Comparison of ENCODE assay signal across 11 cellular contexts in genomic region chr4:8320386-8320750, GRCh38. TPM values are rescaled to one million over a fixed set of nuclear protein-coding genes. Genes with fewer than 3 reads are reported as not detected.
DNase-seq lines count a peak whose midpoint lies in the region; ATAC-seq, FAIRE-seq and TF ChIP-seq lines count a peak whose summit lies in the region.
"Had no signal": no experiment of that assay in that cellular context is flagged by ENCODE, and none has a peak within 500 bp of the region (broad histone marks: within the 10 kb centered on the region; RNA-seq: fewer than 3 reads in every experiment).

No MANE protein-coding gene starts in this region.

- peak overlapping the region; percentile 54; the same call in 1 of the 2 replicates for H2BK15ac ChIP-seq in H1 (ENCODE audit: low read length)

- no peak for DNase-seq in Right ventricle myocardium inferior (ENCODE audit: missing footprints)
- DNase-seq in cardiac septum (ENCODE audit: low spot score), result no peak
- DNase-seq in H1 (ENCODE audit: low read depth in 1 of 2, low spot score in 2 of 2), result peak in 1 of 2 experiments; percentile 67
- DNase-seq in lower lobe of right lung, result no peak
- no peak for DNase-seq in 8988T
- DNase-seq: activated T-cell treated with anti-CD3 and anti-CD28 coated beads, Interleukin-2, amount 50 U/mL, for 4 hours; retina; T-helper 17 cell had no signal

- H4K8ac ChIP-seq in H1 (ENCODE audit: extremely low read depth, insufficient read depth, low read length), result no peak overlapping the region

- TF ChIP-seq POLR2A in H1 (IDR thresholded peaks at IDR 0.05; ENCODE audit: control extremely low read depth in 1 of 2, low read depth in 2 of 2, low read length in 2 of 2), result no peak

- H3K4ac ChIP-seq in H1 (replicated peaks; ENCODE audit: insufficient read length, low read depth, low read length), result no peak overlapping the region

- no peak overlapping the region for H3K18ac ChIP-seq in H1 (ENCODE audit: extremely low read depth, low read length)

- H3K4me3 ChIP-seq in H1 (ENCODE audit: extremely low read depth in 1 of 4, insufficient read depth in 2 of 4, low read depth in 3 of 4, low read length in 4 of 4), result no peak overlapping the region
- H3K4me3 ChIP-seq in lower lobe of right lung, result no peak overlapping the region

- no peak overlapping the region for H2AK5ac ChIP-seq in H1 (ENCODE audit: low read depth, low read length)

- H3K4me2 ChIP-seq in H1 (ENCODE audit: insufficient read depth in 1 of 2, low read depth in 2 of 2, low read length in 2 of 2), result no peak overlapping the region

- no peaks in the 10 kb centered on the region for H3K27me3 ChIP-seq in H1 (replicated peaks in 1 of 4; ENCODE audit: control insufficient read depth in 3 of 4, extremely low read depth in 1 of 4, insufficient read depth in 3 of 4, low read length in 3 of 4)
- no peaks in the 10 kb centered on the region for H3K27me3 ChIP-seq in lower lobe of right lung (ENCODE audit: low read depth)

- intact Hi-C loops in Right ventricle myocardium inferior (cut with DNase I), result loop anchor here (2.0 kb wide), 1 partner anchor 82 kb away; no protein-coding TSS in a partner anchor
- intact Hi-C loops in cardiac septum (cut with DNase I), result loop anchor here (2.0 kb wide), 1 partner anchor 74 kb away; no protein-coding TSS in a partner anchor
- intact Hi-C loops in lower lobe of right lung (cut with DNase I), result no loop called here

- no peak overlapping the region for H3K9ac ChIP-seq in H1 (replicated peaks in 1 of 4; ENCODE audit: extremely low read depth in 1 of 4, low read depth in 3 of 4, low read length in 3 of 4)

- no peak overlapping the region for H3K23ac ChIP-seq in H1 (ENCODE audit: insufficient read length)

- ATAC-seq in Right ventricle myocardium inferior (peak; percentile 26), lower lobe of right lung (no peak), GM21723 (IDR thresholded peaks at IDR 0.05; ENCODE audit: unreplicated experiment) (no peak), GM18868 (IDR thresholded peaks at IDR 0.05; ENCODE audit: unreplicated experiment) (no peak), HG03280 (IDR thresholded peaks at IDR 0.05; ENCODE audit: unreplicated experiment) (no peak)
- ATAC-seq: activated T-cell treated with anti-CD3 and anti-CD28 coated beads, Interleukin-2, amount 50 U/mL, for 4 hours; T-helper 17 cell had no signal

- no peak overlapping the region for H3K27ac ChIP-seq in H1 (ENCODE audit: low read depth, low read length)
- H3K27ac ChIP-seq in lower lobe of right lung, result peak overlapping the region; percentile 18

- H3K36me3 ChIP-seq in H1 (ENCODE audit: control insufficient read depth in 2 of 4, insufficient read depth in 4 of 4, low read length in 3 of 4), result no peaks in the 10 kb centered on the region
- no peaks in the 10 kb centered on the region for H3K36me3 ChIP-seq in lower lobe of right lung

- H3K14ac ChIP-seq in H1 (ENCODE audit: insufficient read length), result no peak overlapping the region

- POLR2A ChIA-PET in H1 (lab: Charles Lee; ENCODE audit: partially characterized antibody), result interaction anchor here (0.6 to 1.0 kb wide), 2 partner anchors 76 to 368 kb away, joined by 3 read pairs; no protein-coding TSS in a partner anchor

- no peaks in the 10 kb centered on the region for H3K79me2 ChIP-seq in H1 (ENCODE audit: control insufficient read depth in 1 of 2, insufficient read depth in 2 of 2, low read length in 2 of 2)

- peaks cover 0 to 16% (median 11%) of the 10 kb centered on the region in 4 experiments; a peak in 6 of 7 replicates for H3K4me1 ChIP-seq in H1 (replicated peaks in 1 of 4; ENCODE audit: control insufficient read depth in 3 of 4, insufficient read depth in 4 of 4, low read length in 3 of 4)
- peaks cover 21% of the 10 kb centered on the region for H3K4me1 ChIP-seq in lower lobe of right lung

- H3K79me1 ChIP-seq in H1 (ENCODE audit: low read depth, low read length), result no peaks in the 10 kb centered on the region

- TF ChIP-seq EP300 in H1 (IDR thresholded peaks at IDR 0.05; ENCODE audit: borderline replicate concordance in 1 of 2, low read depth in 2 of 2, low read length in 2 of 2), result no peak

- 59% methylated on average over 2 of the region's 2 CpGs; no CpG with 5 or more reads in 1 of the 2 experiments for WGBS in H1 (ENCODE audit: extremely low coverage in 1 of 2, insufficient coverage in 1 of 2, insufficient read length in 1 of 2, insufficient replicate concordance in 2 of 2, low coverage in 1 of 2, low lambda C conversion rate in 2 of 2, missing lambda C conversion rate in 1 of 2), 2 experiments

- peak in 2 of 3 experiments; percentile 83 to 86; a peak in 3 of 4 replicates for TF ChIP-seq CTCF in H1 (IDR thresholded peaks at IDR 0.05; ENCODE audit: control extremely low read depth in 1 of 3, insufficient read depth in 1 of 3, low read depth in 1 of 3, low read length in 3 of 3)
- TF ChIP-seq CTCF in lower lobe of right lung (IDR thresholded peaks at IDR 0.05), result peak; percentile 14

- no peak overlapping the region for H2BK120ac ChIP-seq in H1 (replicated peaks; ENCODE audit: low read depth, low read length)

- 0 out of 2 replicates have a peak overlapping the region, but pooled peaks have one; percentile 12 for H2BK12ac ChIP-seq in H1 (ENCODE audit: low read depth, low read length)

- peaks cover 0 to 4% of the 10 kb centered on the region in 2 experiments for H4K20me1 ChIP-seq in H1 (replicated peaks in 1 of 2; ENCODE audit: control insufficient read depth in 1 of 2, insufficient read depth in 2 of 2, low read length in 2 of 2)

- H3K23me2 ChIP-seq in H1 (ENCODE audit: low read depth, low read length), result peaks cover 6% of the 10 kb centered on the region; the same call in 1 of the 2 replicates

- H2AFZ ChIP-seq in H1 (ENCODE audit: low read length), result no peak overlapping the region

- no peak overlapping the region for H2BK5ac ChIP-seq in H1 (ENCODE audit: low read depth, low read length)

- CTCF ChIA-PET in H1 (lab: Charles Lee; ENCODE audit: partially characterized antibody), result interaction anchor here (0.7 to 8.0 kb wide), 35 partner anchors 8 to 615 kb away, joined by 3 to 94 read pairs (median 4); no protein-coding TSS in a partner anchor

- H3K56ac ChIP-seq in H1 (replicated peaks; ENCODE audit: insufficient read length, low read depth, low read length), result no peak overlapping the region

- peak; percentile 85 to 88 for TF ChIP-seq RAD21 in H1 (IDR thresholded peaks at IDR 0.05 in 1 of 2, conservative IDR thresholded peaks at IDR 0.05 in 1 of 2; ENCODE audit: low read depth in 2 of 2, low read length in 2 of 2)

- no peaks in the 10 kb centered on the region; a peak in 2 of 4 replicates for H3K9me3 ChIP-seq in H1 (ENCODE audit: insufficient read depth in 2 of 2, low read depth in 1 of 2, low read length in 1 of 2)
- H3K9me3 ChIP-seq in lower lobe of right lung, result no peaks in the 10 kb centered on the region

- no peak overlapping the region for H2BK20ac ChIP-seq in H1 (ENCODE audit: low read length)

- no peak overlapping the region for H4K91ac ChIP-seq in H1 (replicated peaks; ENCODE audit: insufficient read length, low read length)

- H4K5ac ChIP-seq in H1 (ENCODE audit: insufficient read length, low read depth, low read length), result no peak overlapping the region

- FAIRE-seq in H1 (lab: Jason Lieb, UNC), result peak; percentile 85

TF ChIP-seq in H1, 55 proteins besides CTCF, POLR2A, EP300 and RAD21 (continues in another document):
- TF ChIP-seq ASH2L (IDR thresholded peaks at IDR 0.05; ENCODE audit: low read length) (no peak), E2F6 (IDR thresholded peaks at IDR 0.05) (no peak), SAP30 (IDR thresholded peaks at IDR 0.05; ENCODE audit: insufficient read depth, insufficient replicate concordance, low read length) (no peak)

RNA-seq across cellular contexts. Expression of gene HTRA3, which starts 50.8 kb away (rescaled TPM):
- total RNA-seq in Right ventricle myocardium inferior (131 TPM), cardiac septum (50.8 TPM), lower lobe of right lung (15.5 TPM)
- total RNA-seq in H1 (2021; fragmentation: NEBNext Ultra II Directional; extraction: Animal tissue kit (Norgen Biotek cat#: 25700)), result 2.9 and 3.2 TPM in 2 replicates
- 4.5 and 5.8 TPM in 2 replicates for polyA plus RNA-seq in H1 (2011; rRNA removed)
- polyA plus RNA-seq in H1 (2011; cell fraction: cytosol; rRNA removed), result 3.3 TPM
- 3.1 TPM for polyA plus RNA-seq in H1 (2011; cell fraction: nucleus; rRNA removed)
- 2.8 to 5.6 TPM (median 4.0 TPM) in 4 replicates for polyA plus RNA-seq in H1 (2012, experiment 1 of 2)
- polyA plus RNA-seq in H1 (2012, experiment 2 of 2), result 3.3 TPM
- polyA plus RNA-seq in H1 (2013, experiment 1 of 2), result 3.4 TPM
- polyA plus RNA-seq in H1 (2013, experiment 2 of 2), result 3.3 TPM
- 1.1 and 1.2 TPM in 2 replicates for polyA minus RNA-seq in H1 (2011; rRNA and poly(A)+ RNA removed)
- 1.2 TPM for polyA minus RNA-seq in H1 (2011; cell fraction: cytosol; rRNA and poly(A)+ RNA removed)
- polyA minus RNA-seq in H1 (2011; cell fraction: nucleus; rRNA and poly(A)+ RNA removed), result 1.3 TPM
- total RNA-seq: activated T-cell treated with anti-CD3 and anti-CD28 coated beads, Interleukin-2, amount 50 U/mL, for 4 hours; T-helper 17 cell had no signal
